In the genomic region with DNA sequence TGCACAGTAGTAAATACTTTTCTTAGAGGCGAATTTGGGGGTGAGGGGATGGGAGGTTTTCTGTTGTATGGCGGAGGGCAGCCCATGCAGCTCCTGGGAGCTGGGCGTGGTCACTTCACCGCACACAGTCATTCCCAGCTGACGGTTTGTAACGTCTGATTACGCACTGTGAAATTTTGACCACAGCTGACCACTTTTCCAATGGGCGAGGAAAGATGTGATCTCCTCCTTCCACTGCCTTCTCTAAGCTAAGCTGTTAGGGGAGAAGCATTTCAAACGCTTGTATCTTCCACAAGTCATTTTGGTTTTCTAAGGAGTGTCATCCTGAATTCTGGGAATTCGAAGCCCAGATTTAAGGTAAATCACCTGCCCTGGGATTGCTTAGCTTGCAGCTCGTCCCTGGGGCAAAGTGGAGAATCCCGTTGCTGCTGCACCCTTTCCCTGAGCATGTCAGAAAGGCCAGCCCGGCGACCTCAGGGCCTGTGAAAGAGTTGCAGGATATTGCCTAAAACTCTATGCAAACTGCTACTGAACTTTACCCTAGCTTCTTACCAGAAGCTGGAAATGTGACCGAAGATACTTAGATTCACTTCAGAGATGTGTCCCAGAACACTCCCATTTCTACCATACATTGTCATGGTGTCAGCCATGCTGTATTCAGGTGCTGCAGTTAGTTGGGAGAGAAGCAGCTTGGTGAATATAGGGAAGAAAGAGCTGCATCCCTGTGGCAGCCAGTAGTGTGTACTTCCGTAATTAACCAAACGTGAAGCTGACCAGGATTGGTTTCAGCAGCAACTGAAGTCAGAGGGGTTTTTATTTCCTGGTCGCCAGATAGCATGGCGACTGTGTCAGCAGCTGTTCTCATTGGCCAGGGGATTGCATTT, we compare ENCODE assay signal across 11 cellular contexts. TPM values are rescaled to one million over a fixed set of nuclear protein-coding genes. Genes with fewer than 3 reads are reported as not detected.
DNase-seq lines count a peak whose midpoint lies in the region; ATAC-seq and TF ChIP-seq lines count a peak whose summit lies in the region.
"Had no signal": no experiment of that assay in that cellular context is flagged by ENCODE, and none has a peak within 500 bp of the region (broad histone marks: within the 10 kb centered on the region; RNA-seq: fewer than 3 reads in every experiment).

No MANE protein-coding gene starts in this region.

- peak overlapping the region in 1 of 2 experiments; percentile 21; a peak in 2 of 4 replicates for H4K8ac ChIP-seq in IMR-90 (ENCODE audit: low read depth in 2 of 2, low read length in 2 of 2)

- peaks cover 43 to 95% of the 10 kb centered on the region in 2 experiments for H3K79me1 ChIP-seq in IMR-90 (ENCODE audit: low read depth in 1 of 2, low read length in 2 of 2)

- H3K9me3 ChIP-seq in IMR-90 (ENCODE audit: control insufficient read depth, insufficient read depth, low read length) (no peaks in the 10 kb centered on the region), T-helper 17 cell (ENCODE audit: control insufficient read depth, low read length, poor library complexity, severe bottlenecking) (no peaks in the 10 kb centered on the region), right cardiac atrium (ENCODE audit: control insufficient read depth, low read length) (no peaks in the 10 kb centered on the region), spleen (no peaks in the 10 kb centered on the region)
- H3K9me3 ChIP-seq: pancreas had no signal

- ATAC-seq in IMR-90 (ENCODE audit: low read depth) = peak; percentile 48
- no peak for ATAC-seq in T-helper 17 cell
- ATAC-seq in right cardiac atrium = peak in 1 of 2 donors; percentile 14
- ATAC-seq in HG02970 (IDR thresholded peaks at IDR 0.05; ENCODE audit: low FRiP score, unreplicated experiment) = no peak

- H2BK15ac ChIP-seq in IMR-90 (ENCODE audit: low read depth, low read length) = no peak overlapping the region

- H2AK5ac ChIP-seq in IMR-90 (ENCODE audit: low read depth, low read length) = peak overlapping the region; percentile 18; the same call in 1 of the 2 replicates

- no peak overlapping the region for H3K4me3 ChIP-seq in IMR-90 (ENCODE audit: insufficient read depth, low read depth, low read length)
- H3K4me3 ChIP-seq in right cardiac atrium (ENCODE audit: low read length) = no peak overlapping the region
- H3K4me3 ChIP-seq in spleen = peak overlapping the region in 1 of 8 donors; percentile 27
- H3K4me3 ChIP-seq: pancreas had no signal

- no peak for TF ChIP-seq RAD21 in IMR-90 (IDR thresholded peaks at IDR 0.05; ENCODE audit: low read length)

- H3K27me3 Mint-ChIP-seq in T-helper 17 cell = no peaks in the 10 kb centered on the region
- H3K27me3 Mint-ChIP-seq in activated T-helper 1 cell treated with anti-CD3 and anti-CD28 coated beads, Interleukin-12 subunit alpha, Interleukin-12 subunit beta, Interleukin-2, Interleukin-4 antibody, amounts not matched to agents 30 ng/mL and 10 ng/mL and 1 ng/mL, durations not matched to agents 14 hours and 24 hours and 36 hours (ENCODE audit: insufficient read depth) = no peaks in the 10 kb centered on the region

- peak overlapping the region; percentile 2 for H2AK9ac ChIP-seq in IMR-90 (replicated peaks; ENCODE audit: low read depth, low read length, poor library complexity)

- H3K36me3 Mint-ChIP-seq in T-helper 17 cell (ENCODE audit: low read depth) = no peaks in the 10 kb centered on the region
- H3K36me3 Mint-ChIP-seq in activated T-helper 1 cell treated with anti-CD3 and anti-CD28 coated beads, Interleukin-12 subunit alpha, Interleukin-12 subunit beta, Interleukin-2, Interleukin-4 antibody, amounts not matched to agents 30 ng/mL and 10 ng/mL and 1 ng/mL, durations not matched to agents 14 hours and 24 hours and 36 hours (ENCODE audit: low read depth) = peaks cover 6% of the 10 kb centered on the region

- H3K4me3 Mint-ChIP-seq in T-helper 17 cell = no peak overlapping the region
- H3K4me3 Mint-ChIP-seq in activated T-helper 1 cell treated with anti-CD3 and anti-CD28 coated beads, Interleukin-12 subunit alpha, Interleukin-12 subunit beta, Interleukin-2, Interleukin-4 antibody, amounts not matched to agents 30 ng/mL and 10 ng/mL and 1 ng/mL, durations not matched to agents 14 hours and 24 hours and 36 hours = no peak overlapping the region

- H2BK5ac ChIP-seq in IMR-90 (ENCODE audit: low read depth, low read length, poor library complexity, severe bottlenecking) = peak overlapping the region; percentile 53

- H4K5ac ChIP-seq in IMR-90 (ENCODE audit: low read depth, low read length) = no peak overlapping the region

- H3K56ac ChIP-seq in IMR-90 (ENCODE audit: extremely low read depth, insufficient read depth, low read length) = 0 out of 2 replicates have a peak overlapping the region, but pooled peaks have one; percentile 4

- peak overlapping the region; percentile 18; the same call in 1 of the 2 replicates for H3K23ac ChIP-seq in IMR-90 (ENCODE audit: low read depth, low read length)

- peak overlapping the region; percentile 16 for H2AFZ ChIP-seq in IMR-90 (replicated peaks; ENCODE audit: low read length, poor library complexity)

- H2BK120ac ChIP-seq in IMR-90 (ENCODE audit: low read depth, low read length) = peak overlapping the region; percentile 54

- H3K27me3 ChIP-seq in IMR-90 (ENCODE audit: control insufficient read depth, insufficient read depth, low read length) (no peaks in the 10 kb centered on the region), right cardiac atrium (ENCODE audit: control insufficient read depth, insufficient read depth) (no peaks in the 10 kb centered on the region), spleen (replicated peaks in 1 of 7) (no peaks in the 10 kb centered on the region)
- H3K27me3 ChIP-seq: pancreas had no signal

- peak overlapping the region; percentile 48; the same call in 1 of the 2 replicates for H3K4me2 ChIP-seq in IMR-90 (ENCODE audit: low read depth, low read length)

- H3K9ac ChIP-seq in IMR-90 (ENCODE audit: low read depth, low read length) = no peak overlapping the region

- no TSS peak for BruUV-seq in IMR-90 (replicated peaks; lab: Mats Ljungman, UMichigan)

- H3K4me1 Mint-ChIP-seq in T-helper 17 cell = peaks cover 42% of the 10 kb centered on the region
- no peaks in the 10 kb centered on the region for H3K4me1 Mint-ChIP-seq in activated T-helper 1 cell treated with anti-CD3 and anti-CD28 coated beads, Interleukin-12 subunit alpha, Interleukin-12 subunit beta, Interleukin-2, Interleukin-4 antibody, amounts not matched to agents 30 ng/mL and 10 ng/mL and 1 ng/mL, durations not matched to agents 14 hours and 24 hours and 36 hours (ENCODE audit: low read depth)

- dilution Hi-C loops in IMR-90 (cut with HindIII; ENCODE audit: low sequenced_read_pairs, unreplicated experiment) = no loop called here

- peak overlapping the region; percentile 27 for H2BK20ac ChIP-seq in IMR-90 (ENCODE audit: low read depth, low read length)

- POLR2A ChIA-PET in IMR-90 (lab: Charles Lee; ENCODE audit: unreplicated experiment) = no interaction called here

- TF ChIP-seq CTCF in IMR-90 (conservative IDR thresholded peaks at IDR 0.05; ENCODE audit: low read depth, low read length) = no peak
- no peak for TF ChIP-seq CTCF in spleen (IDR thresholded peaks at IDR 0.05 in 8 of 11, conservative IDR thresholded peaks at IDR 0.05 in 3 of 11)

- peaks cover 36% of the 10 kb centered on the region for H3K4me1 ChIP-seq in IMR-90 (ENCODE audit: control insufficient read depth, insufficient read depth, low read length)
- H3K4me1 ChIP-seq in right cardiac atrium (ENCODE audit: control insufficient read depth, insufficient read depth, low read length) = peaks cover 42% of the 10 kb centered on the region
- peaks cover 39 to 100% (median 87%) of the 10 kb centered on the region in 6 donors for H3K4me1 ChIP-seq in spleen

- TF ChIP-seq POLR2A in IMR-90 (IDR thresholded peaks at IDR 0.05; ENCODE audit: low read depth, low read length) (no peak), spleen (IDR thresholded peaks at IDR 0.05) (no peak)

- H3K36me3 ChIP-seq in IMR-90 (ENCODE audit: control insufficient read depth, insufficient read depth, low read length) = no peaks in the 10 kb centered on the region
- peaks cover 0 to 10% (median 0%) of the 10 kb centered on the region in 6 donors for H3K36me3 ChIP-seq in spleen
- H3K36me3 ChIP-seq: pancreas had no signal

- peak overlapping the region; percentile 29; the same call in 1 of the 2 replicates for H3K27ac ChIP-seq in IMR-90 (ENCODE audit: insufficient read depth, low read length)
- H3K27ac ChIP-seq in right cardiac atrium (ENCODE audit: low read length) = peak overlapping the region; percentile 25
- H3K27ac ChIP-seq in spleen = peak overlapping the region in 7 of 8 donors; percentile 48 to 83 (median 70)

- 54% methylated on average over 8 of the region's 19 CpGs; no CpG with 5 or more reads in 1 of the 2 experiments for WGBS in IMR-90 (ENCODE audit: extremely low coverage in 2 of 2, insufficient read length in 1 of 2), 2 experiments
- WGBS in right cardiac atrium = 69% methylated on average over 19 of the region's 19 CpGs
- 49 to 82% (median 61%) methylated on average over 19 of the region's 19 CpGs for WGBS in spleen, 5 donors

- peak overlapping the region; percentile 55 for H4K91ac ChIP-seq in IMR-90 (ENCODE audit: insufficient read depth, low read depth, low read length)

- H3K18ac ChIP-seq in IMR-90 (ENCODE audit: low read depth, low read length) = 0 out of 2 replicates have a peak overlapping the region, but pooled peaks have one; percentile 10

- DNase-seq in IMR-90 (peak; percentile 87), T-helper 17 cell (no peak), right cardiac atrium (peak in 1 of 3 donors; percentile 57), spleen (no peak), NCI-H526 (lab: John Stamatoyannopoulos, UW) (no peak)
- no peak for DNase-seq in activated T-helper 1 cell treated with anti-CD3 and anti-CD28 coated beads, Interleukin-12 subunit alpha, Interleukin-12 subunit beta, Interleukin-2, Interleukin-4 antibody, amounts not matched to agents 30 ng/mL and 10 ng/mL and 1 ng/mL, durations not matched to agents 14 hours and 24 hours and 36 hours (ENCODE audit: low spot score)
- DNase-seq: activated naive CD4-positive, alpha-beta T cell treated with anti-CD3 and anti-CD28 coated beads, Interleukin-2, amount 50 U/mL, for 16 hours; GDM1; pancreas; T-helper 9 cell had no signal

- H3K14ac ChIP-seq in IMR-90 (replicated peaks; ENCODE audit: low read depth, low read length) = peak overlapping the region; percentile 67

- intact Hi-C loops in IMR-90 (cut with micrococcal nuclease) = no loop called here
- intact Hi-C loops in right cardiac atrium (cut with DNase I) = no loop called here
- intact Hi-C loops in spleen (cut with DNase I; ENCODE audit: low total_unique reads) = no loop called here
- intact Hi-C loops in activated T-helper 1 cell treated with anti-CD3 and anti-CD28 coated beads, Interleukin-12 subunit alpha, Interleukin-12 subunit beta, Interleukin-2, Interleukin-4 antibody, amounts not matched to agents 30 ng/mL and 10 ng/mL and 1 ng/mL, durations not matched to agents 14 hours and 24 hours and 36 hours (cut with micrococcal nuclease) = no loop called here

- peak overlapping the region; percentile 27 for H3K27ac Mint-ChIP-seq in T-helper 17 cell
- H3K27ac Mint-ChIP-seq in activated T-helper 1 cell treated with anti-CD3 and anti-CD28 coated beads, Interleukin-12 subunit alpha, Interleukin-12 subunit beta, Interleukin-2, Interleukin-4 antibody, amounts not matched to agents 30 ng/mL and 10 ng/mL and 1 ng/mL, durations not matched to agents 14 hours and 24 hours and 36 hours = no peak overlapping the region

- in situ Hi-C loops in IMR-90 (cut with MboI; ENCODE audit: low sequenced_read_pairs) = no loop called here

- peak overlapping the region; percentile 54 for H3K4ac ChIP-seq in IMR-90 (ENCODE audit: low read depth, low read length)

- H3K9me3 Mint-ChIP-seq in activated T-helper 1 cell treated with anti-CD3 and anti-CD28 coated beads, Interleukin-12 subunit alpha, Interleukin-12 subunit beta, Interleukin-2, Interleukin-4 antibody, amounts not matched to agents 30 ng/mL and 10 ng/mL and 1 ng/mL, durations not matched to agents 14 hours and 24 hours and 36 hours = no peaks in the 10 kb centered on the region

- H3K9me1 ChIP-seq in IMR-90 (ENCODE audit: insufficient read depth, low read length) = peaks cover 48% of the 10 kb centered on the region

- CTCF ChIA-PET in IMR-90 (lab: Yijun Ruan, JAX) = interaction anchor here (0.7 kb wide), 1 partner anchor 111 kb away, joined by 4 read pairs; no protein-coding TSS in a partner anchor

- peaks cover 74% of the 10 kb centered on the region for H4K20me1 ChIP-seq in IMR-90 (ENCODE audit: insufficient read depth, low read length)

RNA-seq across cellular contexts. Expression of a gene that starts 58.9 kb away (rescaled TPM):
- total RNA-seq in IMR-90 (2012; rRNA removed) = 8.4 and 8.6 TPM in 2 replicates
- polyA plus RNA-seq in IMR-90 (2012; rRNA removed) = 4.7 and 14.5 TPM in 2 replicates
- 2.1 and 2.4 TPM in 2 replicates for polyA plus RNA-seq in IMR-90 (2012; cell fraction: cytosol; rRNA removed)
- polyA plus RNA-seq in IMR-90 (2012; cell fraction: nucleus; rRNA removed; ENCODE audit: low replicate concordance) = 13.2 and 13.5 TPM in 2 replicates
- total RNA-seq in T-helper 17 cell = 10 to 100 TPM; 34.7 to 48.1 TPM
- total RNA-seq in right cardiac atrium = 10 to 100 TPM; 35.3 to 40.4 (median 38.0) TPM
- polyA plus RNA-seq in right cardiac atrium = 7.8 TPM
- total RNA-seq in spleen = 10 to 100 TPM; 48.5 to 72.0 (median 58.1) TPM
- polyA plus RNA-seq in spleen = 1 to 10 TPM; 3.2 to 7.4 (median 4.7) TPM
- total RNA-seq in activated T-helper 1 cell treated with anti-CD3 and anti-CD28 coated beads, Interleukin-12 subunit alpha, Interleukin-12 subunit beta, Interleukin-2, Interleukin-4 antibody, amounts not matched to agents 30 ng/mL and 10 ng/mL and 1 ng/mL, durations not matched to agents 14 hours and 24 hours and 36 hours = 12.3 and 12.7 TPM in 2 replicates
